Comparison of ENCODE assay signal across 11 cellular contexts in genomic region chr4:133152330-133152791, GRCh38. TPM values are rescaled to one million over a fixed set of nuclear protein-coding genes. Genes with fewer than 3 reads are reported as not detected.
DNase-seq lines count a peak whose midpoint lies in the region; ATAC-seq, FAIRE-seq and TF ChIP-seq lines count a peak whose summit lies in the region.
"Had no signal": no experiment of that assay in that cellular context is flagged by ENCODE, and none has a peak within 500 bp of the region (broad histone marks: within the 10 kb centered on the region; RNA-seq: fewer than 3 reads in every experiment).

No MANE protein-coding gene starts in this region.

- dilution Hi-C loops in endothelial cell of umbilical vein (cut with MboI; ENCODE audit: extremely low pct_ligation_motif_present, low sequenced_read_pairs), result no loop called here

- no peaks in the 10 kb centered on the region for H3K79me2 ChIP-seq in H9 (ENCODE audit: insufficient read depth, low read length)
- H3K79me2 ChIP-seq in endothelial cell of umbilical vein (ENCODE audit: control insufficient read depth, insufficient read depth, low read length), result peaks cover 54% of the 10 kb centered on the region
- no peaks in the 10 kb centered on the region for H3K79me2 ChIP-seq in neural progenitor cell (ENCODE audit: low read depth)

- H2BK15ac ChIP-seq in H9 (ENCODE audit: low read depth, low read length), result no peak overlapping the region

- no peak overlapping the region for H2BK120ac ChIP-seq in H9 (ENCODE audit: low read depth, low read length, poor library complexity, severe bottlenecking)

- H3K9me3 Mint-ChIP-seq in H9 (peaks cover 0 to 6% of the 10 kb centered on the region in 2 experiments; a peak in 3 of 5 replicates), neural progenitor cell (no peaks in the 10 kb centered on the region)

- H3K9me1 ChIP-seq in endothelial cell of umbilical vein (replicated peaks; ENCODE audit: control insufficient read depth, extremely low read depth, insufficient read depth, low read length), result no peaks in the 10 kb centered on the region

- POLR2A ChIA-PET in AG04449 (lab: Yijun Ruan, JAX), result no interaction called here
- POLR2A ChIA-PET in endothelial cell of umbilical vein (lab: Charles Lee), result no interaction called here

- no peak overlapping the region for H4K5ac ChIP-seq in H9 (ENCODE audit: insufficient read length, low read depth, low read length)

- H3K23me2 ChIP-seq in H9 (ENCODE audit: insufficient read length, low read depth, low read length, poor library complexity, severe bottlenecking), result peaks cover 54% of the 10 kb centered on the region

- TF ChIP-seq POLR2A in endothelial cell of umbilical vein (IDR thresholded peaks at IDR 0.05; ENCODE audit: low read depth, low read length), result no peak

- no CpG with 5 or more reads among the region's 26 CpGs for WGBS in H9 (ENCODE audit: extremely low coverage, insufficient read length, low lambda C conversion rate)

- no peak overlapping the region for H3K56ac ChIP-seq in H9 (ENCODE audit: insufficient read length, low read depth, low read length)

- no peak overlapping the region for H2AK5ac ChIP-seq in H9 (ENCODE audit: insufficient read length, low read length)

- H3T11ph ChIP-seq in H9 (ENCODE audit: low read length), result no peak overlapping the region

- H3K4me3 ChIP-seq in AG04449 (ENCODE audit: low read depth, low read length) (peak overlapping the region; percentile 38), endothelial cell of umbilical vein (replicated peaks in 1 of 3; ENCODE audit: insufficient read depth in 1 of 3, low read depth in 1 of 3, low read length in 3 of 3) (peak overlapping the region; percentile 56 to 90 (median 67)), neural progenitor cell (peak overlapping the region; percentile 57)

- CTCF ChIA-PET in AG04449 (lab: Yijun Ruan, JAX), result interaction anchor here (1.8 kb wide), 1 partner anchor 9 kb away, joined by 5 read pairs; no protein-coding TSS in a partner anchor
- CTCF ChIA-PET in endothelial cell of umbilical vein (lab: Charles Lee), result interaction anchor here (0.6 to 3.8 kb wide), 9 partner anchors 9 to 1754 kb away, joined by 3 to 43 read pairs (median 4); no protein-coding TSS in a partner anchor

- peaks cover 67% of the 10 kb centered on the region for H3K27me3 Mint-ChIP-seq in H9 (ENCODE audit: low read depth)
- peaks cover 39% of the 10 kb centered on the region for H3K27me3 Mint-ChIP-seq in neural progenitor cell (ENCODE audit: insufficient read depth, low read depth)

- H3K4me3 Mint-ChIP-seq in H9 (peak overlapping the region; percentile 82 to 92), neural progenitor cell (peak overlapping the region; percentile 93)

- DNase-seq in AG04449 (ENCODE audit: low read depth, low spot score), result no peak
- DNase-seq in H9, result peak; percentile 49
- DNase-seq in endothelial cell of umbilical vein (ENCODE audit: low read depth, low spot score), result no peak
- DNase-seq in neural progenitor cell (ENCODE audit: low spot score), result peak; percentile 46
- no peak for DNase-seq in middle frontal gyrus (ENCODE audit: extremely low spot score, low spot score)
- DNase-seq in NCI-H2227 (lab: John Stamatoyannopoulos, UW; ENCODE audit: unreplicated experiment), result no peak
- DNase-seq: activated effector memory CD4-positive, alpha-beta T cell treated with Interleukin-2 at 50 U/mL for 16 hours had no signal

- H3K27ac Mint-ChIP-seq in H9, result no peak overlapping the region
- no peak overlapping the region for H3K27ac Mint-ChIP-seq in neural progenitor cell

- H3K36me3 Mint-ChIP-seq in H9 (ENCODE audit: insufficient read depth in 1 of 3, low read depth in 3 of 3), result peaks cover 0 to 6% (median 0%) of the 10 kb centered on the region in 3 experiments; a peak in 3 of 7 replicates
- H3K36me3 Mint-ChIP-seq in neural progenitor cell, result no peaks in the 10 kb centered on the region

- H2BK5ac ChIP-seq in H9 (ENCODE audit: insufficient read length, low read length), result no peak overlapping the region

- ATAC-seq in HG02798 (IDR thresholded peaks at IDR 0.05; ENCODE audit: poor library complexity, unreplicated experiment), result no peak
- no peak for ATAC-seq in HG02623 (IDR thresholded peaks at IDR 0.05; ENCODE audit: unreplicated experiment)
- ATAC-seq: left lobe of liver had no signal

- H3K4ac ChIP-seq in H9 (ENCODE audit: low read depth, low read length), result no peak overlapping the region

- H2AFZ ChIP-seq in H9 (ENCODE audit: low read length) (no peak overlapping the region), endothelial cell of umbilical vein (ENCODE audit: low read depth, low read length) (peak overlapping the region; percentile 86), neural progenitor cell (replicated peaks) (peak overlapping the region; percentile 84)

- peaks cover 38% of the 10 kb centered on the region; the same call in 1 of the 2 replicates for H3K27me3 ChIP-seq in H9 (ENCODE audit: insufficient read depth, low read length)
- no peaks in the 10 kb centered on the region for H3K27me3 ChIP-seq in endothelial cell of umbilical vein (ENCODE audit: control insufficient read depth in 2 of 2, insufficient read depth in 2 of 2, low read length in 2 of 2)
- peaks cover 72% of the 10 kb centered on the region for H3K27me3 ChIP-seq in neural progenitor cell

- peaks cover 54 to 56% of the 10 kb centered on the region in 2 experiments for H3K4me1 Mint-ChIP-seq in H9
- H3K4me1 Mint-ChIP-seq in neural progenitor cell, result peaks cover 41% of the 10 kb centered on the region

- H3K14ac ChIP-seq in H9 (ENCODE audit: insufficient read depth, low read length), result no peak overlapping the region

- H3K23ac ChIP-seq in H9 (ENCODE audit: insufficient read length, low read depth, low read length), result no peak overlapping the region

- H3K36me3 ChIP-seq in endothelial cell of umbilical vein (ENCODE audit: control insufficient read depth in 2 of 2, extremely low read depth in 1 of 2, insufficient read depth in 2 of 2, low read length in 2 of 2), result peaks cover 0 to 3% of the 10 kb centered on the region in 2 experiments
- no peaks in the 10 kb centered on the region for H3K36me3 ChIP-seq in neural progenitor cell

- H3K27ac ChIP-seq in H9 (ENCODE audit: insufficient read length, low read depth, low read length) (no peak overlapping the region), endothelial cell of umbilical vein (ENCODE audit: insufficient read depth, low read depth, low read length) (peak overlapping the region; percentile 40), neural progenitor cell (no peak overlapping the region)
- H3K27ac ChIP-seq: RWPE1 had no signal

- no peak overlapping the region for H2BK12ac ChIP-seq in H9 (ENCODE audit: insufficient read length, low read depth, low read length)

- no peak overlapping the region for H3K18ac ChIP-seq in H9 (ENCODE audit: insufficient read length, low read depth, low read length)

- no peak for TF ChIP-seq CTCF in AG04449 (IDR thresholded peaks at IDR 0.05; ENCODE audit: insufficient read depth, low read length, missing control alignments)
- no peak for TF ChIP-seq CTCF in H9 (conservative IDR thresholded peaks at IDR 0.05)
- no peak for TF ChIP-seq CTCF in endothelial cell of umbilical vein (IDR thresholded peaks at IDR 0.05; ENCODE audit: extremely low read depth in 1 of 2, insufficient read depth in 1 of 2, low read depth in 1 of 2, low read length in 2 of 2)
- TF ChIP-seq CTCF in neural progenitor cell (IDR thresholded peaks at IDR 0.05), result no peak

- no peak overlapping the region for H4K8ac ChIP-seq in H9 (replicated peaks; ENCODE audit: insufficient read length, low read depth, low read length)

- H3K79me1 ChIP-seq in H9 (ENCODE audit: insufficient read depth, low read depth, low read length, poor library complexity, severe bottlenecking), result no peaks in the 10 kb centered on the region

- FAIRE-seq in endothelial cell of umbilical vein (lab: Jason Lieb, UNC), result no peak

- no peak overlapping the region for H2BK20ac ChIP-seq in H9 (ENCODE audit: low read depth, low read length, poor library complexity, severe bottlenecking)

- intact Hi-C loops in endothelial cell of umbilical vein (cut with micrococcal nuclease), result loop anchor here (10.0 kb wide), 1 partner anchor 1472 kb away; no protein-coding TSS in a partner anchor

- no TSS peak for BruUV-seq in endothelial cell of umbilical vein (replicated peaks; lab: Mats Ljungman, UMichigan)

- no peak overlapping the region for H4K91ac ChIP-seq in H9 (ENCODE audit: insufficient read length, low read depth, low read length)

- H3K9me3 ChIP-seq in H9 (ENCODE audit: control insufficient read depth, low read depth, low read length), result no peaks in the 10 kb centered on the region
- no peaks in the 10 kb centered on the region for H3K9me3 ChIP-seq in endothelial cell of umbilical vein (replicated peaks; ENCODE audit: control insufficient read depth, insufficient read depth, low read length)
- H3K9me3 ChIP-seq in neural progenitor cell (ENCODE audit: low read depth), result no peaks in the 10 kb centered on the region

- H3K4me1 ChIP-seq in H9 (ENCODE audit: insufficient read depth, low read length) (no peaks in the 10 kb centered on the region), endothelial cell of umbilical vein (ENCODE audit: control insufficient read depth, extremely low read depth, insufficient read depth, low read length) (peaks cover 30% of the 10 kb centered on the region), neural progenitor cell (peaks cover 18% of the 10 kb centered on the region)

- H3K9ac ChIP-seq in H9 (ENCODE audit: extremely low read depth, insufficient read length, low read length) (peak overlapping the region; percentile 34), endothelial cell of umbilical vein (replicated peaks; ENCODE audit: extremely low read depth, insufficient read depth, low read length) (peak overlapping the region; percentile 57), neural progenitor cell (no peak overlapping the region)

- peaks cover 24% of the 10 kb centered on the region for H3F3A ChIP-seq in neural progenitor cell (ENCODE audit: low read depth)

- H3K4me2 ChIP-seq in H9 (ENCODE audit: insufficient read depth, insufficient read length, low read length) (peak overlapping the region; percentile 98), endothelial cell of umbilical vein (ENCODE audit: insufficient read depth, low read length) (peak overlapping the region; percentile 97), neural progenitor cell (peak overlapping the region; percentile 83)

- H4K20me1 ChIP-seq in H9 (ENCODE audit: control insufficient read depth, insufficient read depth, insufficient read length), result peaks cover 2% of the 10 kb centered on the region
- H4K20me1 ChIP-seq in endothelial cell of umbilical vein (replicated peaks; ENCODE audit: control insufficient read depth, extremely low read depth, insufficient read depth, low read length), result no peaks in the 10 kb centered on the region
- peaks cover 7% of the 10 kb centered on the region for H4K20me1 ChIP-seq in neural progenitor cell (ENCODE audit: low read depth)

RNA-seq across cellular contexts. Expression of gene PCDH10, which starts 3.3 kb away (rescaled TPM):
- total RNA-seq in H9 (2021) (6.9 and 8.1 TPM in 2 replicates), endothelial cell of umbilical vein (56.5 and 91.7 TPM in 2 replicates), neural progenitor cell (ENCODE audit: low replicate concordance) (0.15 and 0.46 TPM in 2 replicates)
- polyA plus RNA-seq in endothelial cell of umbilical vein, result 91.0 and 100 TPM in 2 replicates
- 43.1 and 52.3 TPM in 2 replicates for polyA plus RNA-seq in endothelial cell of umbilical vein (2011; cell fraction: cytosol; rRNA removed)
- polyA plus RNA-seq in endothelial cell of umbilical vein (2011; cell fraction: nucleus; rRNA removed), result 108 and 116 TPM in 2 replicates
- polyA plus RNA-seq in endothelial cell of umbilical vein (2012), result 36.4 and 39.3 TPM in 2 replicates
- 198 and 205 TPM in 2 replicates for polyA minus RNA-seq in endothelial cell of umbilical vein
- 2.3 TPM for polyA minus RNA-seq in endothelial cell of umbilical vein (2011; cell fraction: cytosol; rRNA and poly(A)+ RNA removed)
- 216 and 263 TPM in 2 replicates for polyA minus RNA-seq in endothelial cell of umbilical vein (2011; cell fraction: nucleus; rRNA and poly(A)+ RNA removed)
- total RNA-seq: left lobe of liver had no signal

Comparison
In these comparisons a context has a peak if more than half of its experiments do, and no peak if none do; other contexts are left out.
1. DNase-seq: peak in H9 (single experiment) and neural progenitor cell (single experiment); none in AG04449 (single experiment), endothelial cell of umbilical vein (single experiment), middle frontal gyrus (single experiment) and NCI-H2227 (single experiment).
2. Peak in every context shown above with its lines, with median percentiles within 50 percentile points of each other: H3K4me3 ChIP-seq and H3K4me2 ChIP-seq.